9 cellular contexts compared by ENCODE assay signal in genomic region chr10:3452234-3452633, GRCh38.
DNase-seq lines count a peak whose midpoint lies in the region; ATAC-seq and TF ChIP-seq lines count a peak whose summit lies in the region.
"Had no signal": no experiment of that assay in that cellular context is flagged by ENCODE, and none has a peak within 500 bp of the region (broad histone marks: within the 10 kb centered on the region; RNA-seq: fewer than 3 reads in every experiment).

No MANE protein-coding gene starts in this region.

- no peak for ATAC-seq in GM19397 (IDR thresholded peaks at IDR 0.05; ENCODE audit: unreplicated experiment)

- H3K36me3 ChIP-seq in ascending aorta, result no peaks in the 10 kb centered on the region

- TF ChIP-seq CTCF in GM12865 (IDR thresholded peaks at IDR 0.05; ENCODE audit: insufficient read depth, low read depth, low read length, missing control alignments) (peak; percentile 17), ascending aorta (IDR thresholded peaks at IDR 0.05) (peak; percentile 35 to 49 (median 49))

- H3K27me3 ChIP-seq in ascending aorta, result no peaks in the 10 kb centered on the region

- H3K9me3 ChIP-seq in ascending aorta, result no peaks in the 10 kb centered on the region

- intact Hi-C loops in ascending aorta (cut with DNase I), result loop anchor here (2.0 to 5.0 kb wide), 3 partner anchors 17 to 215 kb away; no protein-coding TSS in a partner anchor

- peak overlapping the region; percentile 76 to 80 for H3K27ac ChIP-seq in ascending aorta

- DNase-seq in GM12865 (ENCODE audit: low read depth) (peak; percentile 31), ascending aorta (ENCODE audit: low spot score in 2 of 2) (peak in 1 of 2 donors; percentile 71), hepatic stellate cell (ENCODE audit: low spot score) (peak; percentile 60), skeletal muscle cell (ENCODE audit: low read depth) (peak; percentile 92), SW480 (ENCODE audit: low spot score) (no peak), DMS 273 (lab: John Stamatoyannopoulos, UW; ENCODE audit: unreplicated experiment) (no peak)
- DNase-seq in activated CD4-positive, alpha-beta T cell treated with anti-CD3 and anti-CD28 coated beads, Interleukin-2, amount 50 U/mL, for 1 hour, result no peak
- DNase-seq: activated CD4-positive, alpha-beta T cell treated with anti-CD3 and anti-CD28 coated beads, Interleukin-2, amount 10 ng/mL, durations not matched to agents 7 days and 5 days had no signal

- no peak overlapping the region for H3K4me3 ChIP-seq in GM12865 (ENCODE audit: low read depth, low read length)
- H3K4me3 ChIP-seq in ascending aorta, result peak overlapping the region in 1 of 2 donors; percentile 3
- peak overlapping the region; percentile 5 for H3K4me3 ChIP-seq in skeletal muscle cell (ENCODE audit: low read depth, low read length)

- peaks cover 4 to 15% of the 10 kb centered on the region in 2 donors for H3K4me1 ChIP-seq in ascending aorta

Comparison
In these comparisons a context has a peak if more than half of its experiments do, and no peak if none do; other contexts are left out.
1. DNase-seq: peak in GM12865 (single experiment), hepatic stellate cell (single experiment) and skeletal muscle cell (single experiment); none in activated CD4-positive, alpha-beta T cell treated with anti-CD3 and anti-CD28 coated beads, Interleukin-2, amount 50 U/mL, for 1 hour (single experiment), SW480 (single experiment) and DMS 273 (single experiment).